ENCODE assay signal across 14 cellular contexts in genomic region chr2:136448986-136449780, GRCh38.
"Had no signal": no experiment of that assay in that cellular context is flagged by ENCODE, and none has a peak within 500 bp of the region (broad histone marks: within the 10 kb centered on the region; RNA-seq: fewer than 3 reads in every experiment).

No MANE protein-coding gene starts in this region.

- H3K9ac ChIP-seq: KMS-11 had no signal

- H3K27ac ChIP-seq: HL-60, KMS-11, RWPE1 had no signal

- H3K4me3 ChIP-seq: K562 had no signal

- ATAC-seq: K562, Panc1, PC-3 had no signal

- DNase-seq: Kasumi-1, MM.1S, NCI-H1436, NCI-H2029, NCI-H226, NCI-H526 treated with DMSO at 0.1 percent for 48 hours, PC-3, SHP77 had no signal

- H3K4me3 Mint-ChIP-seq: IgD-negative memory B cell had no signal

- H3K27ac Mint-ChIP-seq: IgD-negative memory B cell had no signal

- H3K9me3 Mint-ChIP-seq: IgD-negative memory B cell had no signal

- H3K36me3 Mint-ChIP-seq: IgD-negative memory B cell had no signal

- H3K4me1 Mint-ChIP-seq: IgD-negative memory B cell had no signal

- H3K4me2 ChIP-seq: KMS-11 had no signal
